ENCODE assay signal across 6 cellular contexts in genomic region chr2:33235559-33235958, GRCh38.
DNase-seq lines count a peak whose midpoint lies in the region; ATAC-seq, FAIRE-seq and TF ChIP-seq lines count a peak whose summit lies in the region.
"Not testable (repeated sequence)": the region's sequence is repeated elsewhere in the genome, so short reads cannot be mapped to it uniquely, and the experiment has no call there.

No MANE protein-coding gene starts in this region.

- not testable (repeated sequence) for H3K27ac Mint-ChIP-seq in endothelial cell (ENCODE audit: unreplicated experiment)

- WGBS in A549 (ENCODE audit: missing lambda C conversion rate) = 92% methylated on average over 1 of the region's 1 CpG
- WGBS in IMR-90 (ENCODE audit: extremely low coverage in 2 of 2, insufficient read length in 1 of 2), 2 experiments = no CpG with 5 or more reads among the region's 1 CpG
- 50% methylated on average over 1 of the region's 1 CpG for WGBS in K562 (ENCODE audit: insufficient coverage, low coverage, missing lambda C conversion rate)

- not testable (repeated sequence) for H3K9me3 ChIP-seq in A549; HEK293 (ENCODE audit: control insufficient read depth, insufficient read depth, low read depth, low read length); IMR-90 (ENCODE audit: control insufficient read depth, insufficient read depth, low read length); PC-3 (ENCODE audit: low read length); K562 (replicated peaks; ENCODE audit: control insufficient read depth, insufficient read depth, low read depth, low read length)

- not testable (repeated sequence) for H3K9me3 Mint-ChIP-seq in endothelial cell (ENCODE audit: unreplicated experiment)

- TF ChIP-seq POLR2A in A549 (IDR thresholded peaks at IDR 0.05; ENCODE audit: low read length); IMR-90 (IDR thresholded peaks at IDR 0.05; ENCODE audit: low read depth, low read length); K562 (conservative IDR thresholded peaks at IDR 0.05): not testable (repeated sequence)

- not testable (repeated sequence) for H3K27me3 ChIP-seq in IMR-90 (ENCODE audit: control insufficient read depth, insufficient read depth, low read length); PC-3 (ENCODE audit: low read length); K562 (ENCODE audit: control insufficient read depth in 2 of 2, insufficient read depth in 2 of 2, low read length in 2 of 2)

- not testable (repeated sequence) for H3F3A ChIP-seq in PC-3 (ENCODE audit: low read length, unreplicated experiment)

- ATAC-seq in A549; IMR-90 (ENCODE audit: low read depth); PC-3; K562: not testable (repeated sequence)

- H4K5ac ChIP-seq in IMR-90 (ENCODE audit: low read depth, low read length) = not testable (repeated sequence)

- H3K27ac ChIP-seq in A549 (peak overlapping the region; percentile 82 to 88; a peak in 3 of 6 replicates), PC-3 (ENCODE audit: low read length) (peak overlapping the region; percentile 98)
- not testable (repeated sequence) for H3K27ac ChIP-seq in HEK293 (ENCODE audit: extremely low read depth, low read depth, low read length); IMR-90 (ENCODE audit: insufficient read depth, low read length); K562 (ENCODE audit: extremely low read depth, low read depth, low read length)

- BruUV-seq in IMR-90 (replicated peaks; lab: Mats Ljungman, UMichigan); PC-3 (replicated peaks; lab: Mats Ljungman, UMichigan); K562 (replicated peaks; lab: Mats Ljungman, UMichigan): not testable (repeated sequence)

- intact Hi-C loops in IMR-90 (cut with micrococcal nuclease); PC-3 (cut with micrococcal nuclease); K562 (cut with micrococcal nuclease): not testable (repeated sequence)

- not testable (repeated sequence) for H3K4me3 ChIP-seq in A549; HEK293 (ENCODE audit: low read depth, low read length); IMR-90 (ENCODE audit: insufficient read depth, low read depth, low read length); PC-3 (ENCODE audit: low read length); K562

- H3K4me1 ChIP-seq in A549 = peaks cover 58% of the 10 kb centered on the region
- not testable (repeated sequence) for H3K4me1 ChIP-seq in HEK293 (ENCODE audit: control insufficient read depth, insufficient read depth, low read length); IMR-90 (ENCODE audit: control insufficient read depth, insufficient read depth, low read length); K562 (replicated peaks in 1 of 2; ENCODE audit: control insufficient read depth in 2 of 2, insufficient read depth in 2 of 2, low read length in 2 of 2)
- H3K4me1 ChIP-seq in PC-3 (ENCODE audit: insufficient read depth, low read length) = peaks cover 54% of the 10 kb centered on the region

- H3K4ac ChIP-seq in IMR-90 (ENCODE audit: low read depth, low read length) = not testable (repeated sequence)

- not testable (repeated sequence) for H3K36me3 ChIP-seq in HEK293 (ENCODE audit: control insufficient read depth in 2 of 2, insufficient read depth in 1 of 2, low read length in 2 of 2); IMR-90 (ENCODE audit: control insufficient read depth, insufficient read depth, low read length); PC-3 (ENCODE audit: low read depth, low read length); K562 (ENCODE audit: control insufficient read depth, insufficient read depth, low read length)

- TF ChIP-seq EP300 in A549 (IDR thresholded peaks at IDR 0.05); K562 (IDR thresholded peaks at IDR 0.05; ENCODE audit: low read length): not testable (repeated sequence)

- peaks cover 16 to 38% of the 10 kb centered on the region in 2 experiments for H3K79me1 ChIP-seq in IMR-90 (ENCODE audit: low read depth in 1 of 2, low read length in 2 of 2)

- not testable (repeated sequence) for H3K79me2 ChIP-seq in PC-3 (ENCODE audit: low read length); K562 (ENCODE audit: control insufficient read depth, insufficient read depth, low read length)

- not testable (repeated sequence) for H2BK20ac ChIP-seq in IMR-90 (ENCODE audit: low read depth, low read length)

- H3K4me1 Mint-ChIP-seq in endothelial cell (ENCODE audit: unreplicated experiment) = peaks cover 22% of the 10 kb centered on the region

- H3K9me2 ChIP-seq in PC-3 (replicated peaks; ENCODE audit: low read length) = not testable (repeated sequence)

- H3K4me2 ChIP-seq in A549; IMR-90 (ENCODE audit: low read depth, low read length); PC-3 (ENCODE audit: low read length); K562 (ENCODE audit: insufficient read depth, low read length): not testable (repeated sequence)

- not testable (repeated sequence) for H3K9me1 ChIP-seq in IMR-90 (ENCODE audit: insufficient read depth, low read length); K562 (ENCODE audit: control insufficient read depth, insufficient read depth, low read length)

- not testable (repeated sequence) for H4K8ac ChIP-seq in IMR-90 (ENCODE audit: low read depth in 2 of 2, low read length in 2 of 2)

- not testable (repeated sequence) for FAIRE-seq in A549 (lab: Jason Lieb, UNC); K562 (lab: Jason Lieb, UNC)

- H3K56ac ChIP-seq in IMR-90 (ENCODE audit: extremely low read depth, insufficient read depth, low read length) = not testable (repeated sequence)

- peaks cover 36% of the 10 kb centered on the region for H3K36me3 Mint-ChIP-seq in endothelial cell (ENCODE audit: low read depth, unreplicated experiment)

- not testable (repeated sequence) for H2BK15ac ChIP-seq in IMR-90 (ENCODE audit: low read depth, low read length)

- peak overlapping the region; percentile 72 for H3K4me3 Mint-ChIP-seq in endothelial cell (ENCODE audit: unreplicated experiment)

- dilution Hi-C loops in IMR-90 (cut with HindIII; ENCODE audit: low sequenced_read_pairs, unreplicated experiment) = not testable (repeated sequence)

- H3K18ac ChIP-seq in IMR-90 (ENCODE audit: low read depth, low read length) = not testable (repeated sequence)

- not testable (repeated sequence) for H2AFZ ChIP-seq in IMR-90 (replicated peaks; ENCODE audit: low read length, poor library complexity); PC-3 (ENCODE audit: low read length); K562 (ENCODE audit: low read depth, low read length)

- in situ Hi-C loops in IMR-90 (cut with MboI; ENCODE audit: low sequenced_read_pairs); K562 (cut with MboI): not testable (repeated sequence)

- H4K20me1 ChIP-seq in IMR-90 (ENCODE audit: insufficient read depth, low read length); PC-3 (ENCODE audit: low read length); K562 (replicated peaks; ENCODE audit: control insufficient read depth, insufficient read depth, low read length): not testable (repeated sequence)

- H3K9ac ChIP-seq in IMR-90 (ENCODE audit: low read depth, low read length); K562 (ENCODE audit: insufficient read depth in 1 of 2, low read depth in 2 of 2, low read length in 2 of 2): not testable (repeated sequence)
- peak overlapping the region; percentile 91 for H3K9ac ChIP-seq in PC-3 (ENCODE audit: low read length)

- not testable (repeated sequence) for TF ChIP-seq RAD21 in A549 (conservative IDR thresholded peaks at IDR 0.05 in 1 of 2, IDR thresholded peaks at IDR 0.05 in 1 of 2); IMR-90 (IDR thresholded peaks at IDR 0.05; ENCODE audit: low read length); K562 (CRISPR knock-in tag; conservative IDR thresholded peaks at IDR 0.05 in 1 of 2, IDR thresholded peaks at IDR 0.05 in 1 of 2)

- H2AK9ac ChIP-seq in IMR-90 (replicated peaks; ENCODE audit: low read depth, low read length, poor library complexity) = not testable (repeated sequence)

- peak overlapping the region; percentile 59 for H2BK5ac ChIP-seq in IMR-90 (ENCODE audit: low read depth, low read length, poor library complexity, severe bottlenecking)

- H3K14ac ChIP-seq in IMR-90 (replicated peaks; ENCODE audit: low read depth, low read length) = not testable (repeated sequence)

- not testable (repeated sequence) for H2AK5ac ChIP-seq in IMR-90 (ENCODE audit: low read depth, low read length)

- POLR2A ChIA-PET in A549 (lab: Yijun Ruan, JAX); HEK293 (lab: Yijun Ruan, JAX); IMR-90 (lab: Charles Lee; ENCODE audit: unreplicated experiment); PC-3 (lab: Charles Lee; ENCODE audit: unreplicated experiment); K562 (lab: Yijun Ruan, JAX): not testable (repeated sequence)

- H3K27me3 Mint-ChIP-seq in endothelial cell (ENCODE audit: unreplicated experiment) = not testable (repeated sequence)

- DNase-seq in A549 (ENCODE audit: low read depth in 1 of 2, low spot score in 1 of 2); IMR-90; PC-3; K562 (ENCODE audit: extremely low read depth in 1 of 4, low spot score in 3 of 4); endothelial cell (ENCODE audit: low spot score): not testable (repeated sequence)

- CTCF ChIA-PET in A549 (lab: Yijun Ruan, JAX); HEK293 (lab: Yijun Ruan, JAX); IMR-90 (lab: Yijun Ruan, JAX); PC-3 (lab: Charles Lee); K562 (lab: Yijun Ruan, JAX; ENCODE audit: low intra/inter-chr PET ratio): not testable (repeated sequence)

- H3K23ac ChIP-seq in IMR-90 (ENCODE audit: low read depth, low read length) = not testable (repeated sequence)

- not testable (repeated sequence) for H2BK120ac ChIP-seq in IMR-90 (ENCODE audit: low read depth, low read length)

- not testable (repeated sequence) for H4K91ac ChIP-seq in IMR-90 (ENCODE audit: insufficient read depth, low read depth, low read length)

- not testable (repeated sequence) for TF ChIP-seq CTCF in A549 (IDR thresholded peaks at IDR 0.05); HEK293 (tag by site-specific recombination; IDR thresholded peaks at IDR 0.05); IMR-90 (conservative IDR thresholded peaks at IDR 0.05; ENCODE audit: low read depth, low read length); PC-3 (conservative IDR thresholded peaks at IDR 0.05; ENCODE audit: low read depth, low read length); K562 (IDR thresholded peaks at IDR 0.05 in 2 of 3, conservative IDR thresholded peaks at IDR 0.05 in 1 of 3; ENCODE audit: insufficient read depth in 2 of 3, low read depth in 1 of 3, low read length in 3 of 3); endothelial cell (IDR thresholded peaks at IDR 0.05; ENCODE audit: unreplicated experiment)
